1 cellular context compared by ENCODE assay signal in genomic region chr6:151436814-151437213, GRCh38.
TF ChIP-seq lines count a peak whose summit lies in the region.

No MANE protein-coding gene starts in this region.

TF ChIP-seq in HepG2, 621 proteins besides CTCF, POLR2A, EP300 and RAD21 (continued from another document and continues in another):
- TF ChIP-seq ZNF710 (CRISPR knock-in tag; IDR thresholded peaks at IDR 0.05; ENCODE audit: borderline replicate concordance) = no peak
- no peak for TF ChIP-seq ZNF550 (CRISPR knock-in tag; IDR thresholded peaks at IDR 0.05; ENCODE audit: borderline replicate concordance)
- TF ChIP-seq ZNF790 (CRISPR knock-in tag; IDR thresholded peaks at IDR 0.05; ENCODE audit: borderline replicate concordance) = no peak
- no peak for TF ChIP-seq ZNF781 (CRISPR knock-in tag; IDR thresholded peaks at IDR 0.05; ENCODE audit: borderline replicate concordance, not compliant biosample characterization)
- TF ChIP-seq NFKB2 (CRISPR knock-in tag; IDR thresholded peaks at IDR 0.05; ENCODE audit: borderline replicate concordance) = no peak
- TF ChIP-seq ZNF784 (CRISPR knock-in tag; IDR thresholded peaks at IDR 0.05; ENCODE audit: borderline replicate concordance) = no peak
- TF ChIP-seq CCDC6 (CRISPR knock-in tag; IDR thresholded peaks at IDR 0.05) = 0 out of 2 replicates have a peak, but pooled peaks have one; percentile 53
- no peak for TF ChIP-seq FUBP1 (CRISPR knock-in tag; IDR thresholded peaks at IDR 0.05; ENCODE audit: borderline replicate concordance)
- TF ChIP-seq GMEB2 (CRISPR knock-in tag; IDR thresholded peaks at IDR 0.05; ENCODE audit: low read depth) = no peak
- no peak for TF ChIP-seq ZNF768 (CRISPR knock-in tag; IDR thresholded peaks at IDR 0.05)
- TF ChIP-seq GFI1 (CRISPR knock-in tag; IDR thresholded peaks at IDR 0.05; ENCODE audit: borderline replicate concordance) = peak; percentile 95
- peak; percentile 31; the same call in 1 of the 2 replicates for TF ChIP-seq CREM (IDR thresholded peaks at IDR 0.05)
- TF ChIP-seq CREM (CRISPR knock-in tag; IDR thresholded peaks at IDR 0.05) = no peak
- no peak for TF ChIP-seq ZNF558 (CRISPR knock-in tag; IDR thresholded peaks at IDR 0.05; ENCODE audit: borderline replicate concordance)
- TF ChIP-seq, protein P1, sequence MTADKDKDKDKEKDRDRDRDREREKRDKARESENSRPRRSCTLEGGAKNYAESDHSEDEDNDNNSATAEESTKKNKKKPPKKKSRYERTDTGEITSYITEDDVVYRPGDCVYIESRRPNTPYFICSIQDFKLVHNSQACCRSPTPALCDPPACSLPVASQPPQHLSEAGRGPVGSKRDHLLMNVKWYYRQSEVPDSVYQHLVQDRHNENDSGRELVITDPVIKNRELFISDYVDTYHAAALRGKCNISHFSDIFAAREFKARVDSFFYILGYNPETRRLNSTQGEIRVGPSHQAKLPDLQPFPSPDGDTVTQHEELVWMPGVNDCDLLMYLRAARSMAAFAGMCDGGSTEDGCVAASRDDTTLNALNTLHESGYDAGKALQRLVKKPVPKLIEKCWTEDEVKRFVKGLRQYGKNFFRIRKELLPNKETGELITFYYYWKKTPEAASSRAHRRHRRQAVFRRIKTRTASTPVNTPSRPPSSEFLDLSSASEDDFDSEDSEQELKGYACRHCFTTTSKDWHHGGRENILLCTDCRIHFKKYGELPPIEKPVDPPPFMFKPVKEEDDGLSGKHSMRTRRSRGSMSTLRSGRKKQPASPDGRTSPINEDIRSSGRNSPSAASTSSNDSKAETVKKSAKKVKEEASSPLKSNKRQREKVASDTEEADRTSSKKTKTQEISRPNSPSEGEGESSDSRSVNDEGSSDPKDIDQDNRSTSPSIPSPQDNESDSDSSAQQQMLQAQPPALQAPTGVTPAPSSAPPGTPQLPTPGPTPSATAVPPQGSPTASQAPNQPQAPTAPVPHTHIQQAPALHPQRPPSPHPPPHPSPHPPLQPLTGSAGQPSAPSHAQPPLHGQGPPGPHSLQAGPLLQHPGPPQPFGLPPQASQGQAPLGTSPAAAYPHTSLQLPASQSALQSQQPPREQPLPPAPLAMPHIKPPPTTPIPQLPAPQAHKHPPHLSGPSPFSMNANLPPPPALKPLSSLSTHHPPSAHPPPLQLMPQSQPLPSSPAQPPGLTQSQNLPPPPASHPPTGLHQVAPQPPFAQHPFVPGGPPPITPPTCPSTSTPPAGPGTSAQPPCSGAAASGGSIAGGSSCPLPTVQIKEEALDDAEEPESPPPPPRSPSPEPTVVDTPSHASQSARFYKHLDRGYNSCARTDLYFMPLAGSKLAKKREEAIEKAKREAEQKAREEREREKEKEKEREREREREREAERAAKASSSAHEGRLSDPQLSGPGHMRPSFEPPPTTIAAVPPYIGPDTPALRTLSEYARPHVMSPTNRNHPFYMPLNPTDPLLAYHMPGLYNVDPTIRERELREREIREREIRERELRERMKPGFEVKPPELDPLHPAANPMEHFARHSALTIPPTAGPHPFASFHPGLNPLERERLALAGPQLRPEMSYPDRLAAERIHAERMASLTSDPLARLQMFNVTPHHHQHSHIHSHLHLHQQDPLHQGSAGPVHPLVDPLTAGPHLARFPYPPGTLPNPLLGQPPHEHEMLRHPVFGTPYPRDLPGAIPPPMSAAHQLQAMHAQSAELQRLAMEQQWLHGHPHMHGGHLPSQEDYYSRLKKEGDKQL (CRISPR knock-in tag; IDR thresholded peaks at IDR 0.05; ENCODE audit: low read depth) = no peak
- no peak for TF ChIP-seq GTF3A (CRISPR knock-in tag; conservative IDR thresholded peaks at IDR 0.05)
- TF ChIP-seq KLF9 (CRISPR knock-in tag; IDR thresholded peaks at IDR 0.05; ENCODE audit: low read depth) = no peak
- TF ChIP-seq ZNF160 (CRISPR knock-in tag; IDR thresholded peaks at IDR 0.05) = no peak
- no peak for TF ChIP-seq SP2 (CRISPR knock-in tag; IDR thresholded peaks at IDR 0.05)
- TF ChIP-seq, protein P2, sequence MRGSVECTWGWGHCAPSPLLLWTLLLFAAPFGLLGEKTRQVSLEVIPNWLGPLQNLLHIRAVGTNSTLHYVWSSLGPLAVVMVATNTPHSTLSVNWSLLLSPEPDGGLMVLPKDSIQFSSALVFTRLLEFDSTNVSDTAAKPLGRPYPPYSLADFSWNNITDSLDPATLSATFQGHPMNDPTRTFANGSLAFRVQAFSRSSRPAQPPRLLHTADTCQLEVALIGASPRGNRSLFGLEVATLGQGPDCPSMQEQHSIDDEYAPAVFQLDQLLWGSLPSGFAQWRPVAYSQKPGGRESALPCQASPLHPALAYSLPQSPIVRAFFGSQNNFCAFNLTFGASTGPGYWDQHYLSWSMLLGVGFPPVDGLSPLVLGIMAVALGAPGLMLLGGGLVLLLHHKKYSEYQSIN (CRISPR knock-in tag; IDR thresholded peaks at IDR 0.05; ENCODE audit: borderline replicate concordance) = no peak
- no peak for TF ChIP-seq SUZ12 (IDR thresholded peaks at IDR 0.05; ENCODE audit: low read depth, low read length)
- TF ChIP-seq, protein P3, sequence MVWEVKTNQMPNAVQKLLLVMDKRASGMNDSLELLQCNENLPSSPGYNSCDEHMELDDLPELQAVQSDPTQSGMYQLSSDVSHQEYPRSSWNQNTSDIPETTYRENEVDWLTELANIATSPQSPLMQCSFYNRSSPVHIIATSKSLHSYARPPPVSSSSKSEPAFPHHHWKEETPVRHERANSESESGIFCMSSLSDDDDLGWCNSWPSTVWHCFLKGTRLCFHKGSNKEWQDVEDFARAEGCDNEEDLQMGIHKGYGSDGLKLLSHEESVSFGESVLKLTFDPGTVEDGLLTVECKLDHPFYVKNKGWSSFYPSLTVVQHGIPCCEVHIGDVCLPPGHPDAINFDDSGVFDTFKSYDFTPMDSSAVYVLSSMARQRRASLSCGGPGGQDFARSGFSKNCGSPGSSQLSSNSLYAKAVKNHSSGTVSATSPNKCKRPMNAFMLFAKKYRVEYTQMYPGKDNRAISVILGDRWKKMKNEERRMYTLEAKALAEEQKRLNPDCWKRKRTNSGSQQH (CRISPR knock-in tag; IDR thresholded peaks at IDR 0.05; ENCODE audit: low read depth) = no peak
- no peak for TF ChIP-seq PHF21A (CRISPR knock-in tag; IDR thresholded peaks at IDR 0.05)
- no peak for TF ChIP-seq ZNF207 (IDR thresholded peaks at IDR 0.05; ENCODE audit: borderline replicate concordance)
- no peak for TF ChIP-seq ZBTB10 (CRISPR knock-in tag; IDR thresholded peaks at IDR 0.05; ENCODE audit: borderline replicate concordance)
- TF ChIP-seq, protein P4, sequence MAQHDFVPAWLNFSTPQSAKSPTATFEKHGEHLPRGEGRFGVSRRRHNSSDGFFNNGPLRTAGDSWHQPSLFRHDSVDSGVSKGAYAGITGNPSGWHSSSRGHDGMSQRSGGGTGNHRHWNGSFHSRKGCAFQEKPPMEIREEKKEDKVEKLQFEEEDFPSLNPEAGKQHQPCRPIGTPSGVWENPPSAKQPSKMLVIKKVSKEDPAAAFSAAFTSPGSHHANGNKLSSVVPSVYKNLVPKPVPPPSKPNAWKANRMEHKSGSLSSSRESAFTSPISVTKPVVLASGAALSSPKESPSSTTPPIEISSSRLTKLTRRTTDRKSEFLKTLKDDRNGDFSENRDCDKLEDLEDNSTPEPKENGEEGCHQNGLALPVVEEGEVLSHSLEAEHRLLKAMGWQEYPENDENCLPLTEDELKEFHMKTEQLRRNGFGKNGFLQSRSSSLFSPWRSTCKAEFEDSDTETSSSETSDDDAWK (CRISPR knock-in tag; IDR thresholded peaks at IDR 0.05) = no peak
- 0 out of 2 replicates have a peak, but pooled peaks have one; percentile 35 for TF ChIP-seq SMARCC2 (IDR thresholded peaks at IDR 0.05)
- no peak for TF ChIP-seq ZNF512B (CRISPR knock-in tag; IDR thresholded peaks at IDR 0.05; ENCODE audit: borderline replicate concordance)
- TF ChIP-seq AKAP8 (CRISPR knock-in tag; IDR thresholded peaks at IDR 0.05) = no peak
- TF ChIP-seq ZNF788 (CRISPR knock-in tag; IDR thresholded peaks at IDR 0.05; ENCODE audit: borderline replicate concordance) = no peak
- no peak for TF ChIP-seq ZNF251 (CRISPR knock-in tag; IDR thresholded peaks at IDR 0.05)
- peak; percentile 68; the same call in 1 of the 2 replicates for TF ChIP-seq GATAD2A (CRISPR knock-in tag; IDR thresholded peaks at IDR 0.05)
- TF ChIP-seq FLYWCH1 (CRISPR knock-in tag; IDR thresholded peaks at IDR 0.05) = no peak
- TF ChIP-seq XBP1 (CRISPR knock-in tag; IDR thresholded peaks at IDR 0.05) = no peak
